11 cellular contexts compared by ENCODE assay signal in genomic region chr3:151328298-151329036, GRCh38. TPM values are rescaled to one million over a fixed set of nuclear protein-coding genes. Genes with fewer than 3 reads are reported as not detected.
DNase-seq lines count a peak whose midpoint lies in the region; ATAC-seq and TF ChIP-seq lines count a peak whose summit lies in the region.
"Had no signal": no experiment of that assay in that cellular context is flagged by ENCODE, and none has a peak within 500 bp of the region (broad histone marks: within the 10 kb centered on the region; RNA-seq: fewer than 3 reads in every experiment).

No MANE protein-coding gene starts in this region.

- BruUV-seq in PC-9 (replicated peaks; lab: Mats Ljungman, UMichigan), result no TSS peak

- TF ChIP-seq CTCF in PC-9 (conservative IDR thresholded peaks at IDR 0.05), result no peak

- CTCF ChIA-PET in PC-9 (lab: Charles Lee), result interaction anchor here (0.6 to 2.8 kb wide), 7 partner anchors 12 to 537 kb away, joined by 3 to 16 read pairs (median 3); partner anchors contain the start of gene GPR87

- H4K20me1 ChIP-seq in PC-9 (ENCODE audit: insufficient read depth), result no peaks in the 10 kb centered on the region

- ATAC-seq in sciatic nerve (peak; percentile 73), SK-N-SH treated with all-trans-retinoic acid at 6 μM for 48 hours (no peak)

- H3K4me3 ChIP-seq in PC-9, result peak overlapping the region; percentile 16; the same call in 1 of the 2 replicates

- H3K27ac ChIP-seq in PC-9 (peak overlapping the region; percentile 14), epithelial cell of prostate (peak overlapping the region; percentile 10)
- H3K27ac ChIP-seq: gastrocnemius medialis, KMS-11 had no signal

- H3F3A ChIP-seq in PC-9 (ENCODE audit: insufficient read depth, low read depth), result peaks cover 7% of the 10 kb centered on the region

- no peaks in the 10 kb centered on the region for H3K79me2 ChIP-seq in PC-9 (ENCODE audit: low read depth)

- H3K27me3 ChIP-seq in PC-9 (ENCODE audit: insufficient read depth, low read depth), result no peaks in the 10 kb centered on the region
- H3K27me3 ChIP-seq: gastrocnemius medialis had no signal

- H3K4me2 ChIP-seq in PC-9, result peak overlapping the region; percentile 61
- H3K4me2 ChIP-seq: KMS-11 had no signal

- no peaks in the 10 kb centered on the region for H3K9me3 ChIP-seq in PC-9 (ENCODE audit: insufficient read depth, low read depth)
- H3K9me3 ChIP-seq: gastrocnemius medialis had no signal

- POLR2A ChIA-PET in PC-9 (lab: Charles Lee; ENCODE audit: unreplicated experiment), result interaction anchor here (0.9 kb wide), 1 partner anchor 12 kb away, joined by 18 read pairs; the partner anchor contains the start of gene GPR87

- H3K36me3 ChIP-seq in PC-9 (ENCODE audit: low read depth), result no peaks in the 10 kb centered on the region
- H3K36me3 ChIP-seq: gastrocnemius medialis had no signal

- H2AFZ ChIP-seq in PC-9, result peak overlapping the region; percentile 74

- H3K4me1 ChIP-seq in PC-9 (replicated peaks; ENCODE audit: insufficient read depth), result peaks cover 14% of the 10 kb centered on the region
- H3K4me1 ChIP-seq: gastrocnemius medialis had no signal

- H3K9me2 ChIP-seq in PC-9 (ENCODE audit: insufficient read depth), result no peaks in the 10 kb centered on the region

- DNase-seq in NCI-H345 (lab: John Stamatoyannopoulos, UW) (peak; percentile 1), NCI-H345 treated with DMSO at 0.1 percent for 48 hours (lab: John Stamatoyannopoulos, UW; ENCODE audit: unreplicated experiment) (no peak), PC-9 (peak in 1 of 2 experiments; percentile 58), epithelial cell of prostate (ENCODE audit: low read depth, low spot score) (no peak), sciatic nerve (ENCODE audit: low spot score) (no peak), foreskin melanocyte (no peak), NK-92 (lab: John Stamatoyannopoulos, UW; ENCODE audit: unreplicated experiment) (no peak)
- DNase-seq: gastrocnemius medialis had no signal

- intact Hi-C loops in PC-9 (cut with micrococcal nuclease; ENCODE audit: unreplicated experiment), result no loop called here
- intact Hi-C loops in sciatic nerve (cut with DNase I), result no loop called here

TF ChIP-seq in SK-N-SH treated with all-trans-retinoic acid at 6 μM for 48 hours, 23 proteins besides CTCF, POLR2A, EP300 and RAD21:
- TF ChIP-seq RARB (CRISPR knock-in tag; IDR thresholded peaks at IDR 0.05) (no peak), BACH2 (CRISPR knock-in tag; IDR thresholded peaks at IDR 0.05; ENCODE audit: borderline replicate concordance) (no peak), POU6F1 (CRISPR knock-in tag; IDR thresholded peaks at IDR 0.05; ENCODE audit: borderline replicate concordance, low read depth) (no peak), ZFP30 (CRISPR knock-in tag; IDR thresholded peaks at IDR 0.05) (no peak), ISL1 (CRISPR knock-in tag; IDR thresholded peaks at IDR 0.05) (no peak), ARNTL (CRISPR knock-in tag; IDR thresholded peaks at IDR 0.05; ENCODE audit: borderline replicate concordance, low read depth) (no peak), ZNF8 (CRISPR knock-in tag; IDR thresholded peaks at IDR 0.05) (no peak), CSRNP3 (CRISPR knock-in tag; IDR thresholded peaks at IDR 0.05) (no peak)
TF ChIP-seq in SK-N-SH treated with all-trans-retinoic acid at 6 μM for 48 hours: peak in this region for 0.

RNA-seq across cellular contexts. Expression of gene P2RY13, which starts 0.9 kb away (rescaled TPM):
- total RNA-seq in PC-9 (2021) (not detected in 2 replicates), sciatic nerve (3.7 TPM)

RNA-seq across cellular contexts. Expression of gene GPR87, which starts 11.8 kb away (rescaled TPM):
- total RNA-seq in PC-9 (2021), result 9.0 and 15.5 TPM in 2 replicates
- not detected for total RNA-seq in sciatic nerve
- total RNA-seq: gastrocnemius medialis, skeletal muscle tissue had no signal

RNA-seq across cellular contexts. Expression of gene P2RY14, which starts 50.1 kb away (rescaled TPM):
- total RNA-seq in PC-9 (2021) (not detected in 2 replicates), sciatic nerve (8.9 TPM)

RNA-seq across cellular contexts. Expression of gene P2RY12, which starts 56.1 kb away (rescaled TPM):
- total RNA-seq in PC-9 (2021) (not detected in 2 replicates), sciatic nerve (27.1 TPM)

Comparison
In these comparisons a context has a peak if more than half of its experiments do, and no peak if none do; other contexts are left out.
1. RNA of gene GPR87, which starts 11.8 kb away (total RNA-seq): 9.0 to 15.5 TPM in PC-9; not detected in sciatic nerve (single experiment); every median in the first group is over 10 times any median in the second.